ENCODE assay signal across 13 cellular contexts in the genomic region with DNA sequence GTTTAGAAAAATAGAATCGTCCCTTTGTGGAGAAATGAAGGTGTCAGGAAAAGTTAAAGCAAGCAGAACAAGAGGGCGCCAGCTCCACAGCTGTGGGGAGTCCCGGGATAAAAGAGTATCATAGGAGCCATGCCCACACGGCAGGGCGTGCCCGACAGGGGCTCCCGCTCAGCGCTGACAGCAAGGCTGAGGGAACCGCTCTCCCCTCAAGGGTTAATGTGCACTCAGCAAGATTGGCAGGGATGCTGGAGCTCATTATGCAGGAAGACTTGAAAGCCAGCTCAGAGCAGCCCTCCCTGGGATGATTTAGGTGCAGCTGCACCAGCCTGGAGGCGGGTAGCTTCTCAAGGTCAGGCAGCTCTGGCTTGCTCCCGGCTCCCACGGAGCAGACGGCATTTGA.
DNase-seq lines count a peak whose midpoint lies in the region; ATAC-seq and TF ChIP-seq lines count a peak whose summit lies in the region.
"Had no signal": no experiment of that assay in that cellular context is flagged by ENCODE, and none has a peak within 500 bp of the region (broad histone marks: within the 10 kb centered on the region; RNA-seq: fewer than 3 reads in every experiment).

No MANE protein-coding gene starts in this region.

- H3K4me3 ChIP-seq in LNCaP clone FGC (ENCODE audit: low read depth, low read length) (no peak overlapping the region), NT2/D1 (ENCODE audit: insufficient read length, low read depth) (peak overlapping the region; percentile 8)
- H3K4me3 ChIP-seq: BLaER1 treated with 17β-estradiol and CSF1 and Interleukin-3, amounts not matched to agents 10 nM and 100 nM had no signal

- no peaks in the 10 kb centered on the region for H3K27me3 ChIP-seq in NT2/D1 (ENCODE audit: insufficient read depth, insufficient read length)
- H3K27me3 ChIP-seq: BLaER1 treated with 17β-estradiol and CSF1 and Interleukin-3, amounts not matched to agents 10 nM and 100 nM had no signal

- peak; percentile 14; the same call in 1 of the 2 replicates for TF ChIP-seq CTCF in LNCaP clone FGC (IDR thresholded peaks at IDR 0.05; ENCODE audit: control insufficient read depth, extremely low read depth, insufficient read depth)

- no peak for ATAC-seq in GM18858 (IDR thresholded peaks at IDR 0.05; ENCODE audit: unreplicated experiment)
- ATAC-seq: Panc1 had no signal

- H3K36me3 ChIP-seq in NT2/D1 (ENCODE audit: insufficient read depth, insufficient read length, low read length): no peaks in the 10 kb centered on the region
- H3K36me3 ChIP-seq: BLaER1 treated with 17β-estradiol and CSF1 and Interleukin-3, amounts not matched to agents 10 nM and 100 nM had no signal

- H3K9ac ChIP-seq in NT2/D1 (ENCODE audit: insufficient read length, low read depth): no peak overlapping the region
- H3K9ac ChIP-seq: BLaER1 treated with 17β-estradiol and CSF1 and Interleukin-3, amounts not matched to agents 10 nM and 100 nM had no signal

- peaks cover 22% of the 10 kb centered on the region for H3K9me3 ChIP-seq in NT2/D1 (ENCODE audit: insufficient read depth, low read length)

- DNase-seq in LNCaP clone FGC (ENCODE audit: low read depth) (no peak), NT2/D1 (ENCODE audit: low read depth, low spot score) (no peak), globus pallidus (ENCODE audit: low spot score) (peak; percentile 23), pons (ENCODE audit: low spot score) (peak; percentile 8), dedifferentiated amniotic fluid mesenchymal stem cell (ENCODE audit: extremely low spot score) (no peak)
- no peak for DNase-seq in stimulated activated naive CD4-positive, alpha-beta T cell (lab: John Stamatoyannopoulos, UW)
- DNase-seq: DMS153, NCI-H146, NCI-H2081 treated with DMSO at 0.1 percent for 48 hours, NCI-H774 had no signal

- H3K4me1 ChIP-seq in NT2/D1 (ENCODE audit: insufficient read depth, insufficient read length): peaks cover 2% of the 10 kb centered on the region

Comparison
In these comparisons a context has a peak if more than half of its experiments do, and no peak if none do; other contexts are left out.
1. DNase-seq: peak in globus pallidus (single experiment) and pons (single experiment); none in LNCaP clone FGC (single experiment), NT2/D1 (single experiment), stimulated activated naive CD4-positive, alpha-beta T cell (0 of 6) and dedifferentiated amniotic fluid mesenchymal stem cell (single experiment).